Comparison of ENCODE assay signal across 26 cellular contexts in genomic region chr9:27423919-27424710, GRCh38.
DNase-seq lines count a peak whose midpoint lies in the region; FAIRE-seq and TF ChIP-seq lines count a peak whose summit lies in the region.
"Had no signal": no experiment of that assay in that cellular context is flagged by ENCODE, and none has a peak within 500 bp of the region (broad histone marks: within the 10 kb centered on the region; RNA-seq: fewer than 3 reads in every experiment).

No MANE protein-coding gene starts in this region.

- H2AFZ ChIP-seq in neural cell (ENCODE audit: low read depth, low read length) (no peak overlapping the region), GM23248 (no peak overlapping the region)

- peak; percentile 61 for FAIRE-seq in H54 (lab: Jason Lieb, UNC)

- TF ChIP-seq CTCF in AG10803 (conservative IDR thresholded peaks at IDR 0.05; ENCODE audit: low read length): no peak
- no peak for TF ChIP-seq CTCF in neural cell (IDR thresholded peaks at IDR 0.05; ENCODE audit: poor library complexity, severe bottlenecking)

- peak; percentile 14 for DNase-seq in AG10803 (ENCODE audit: low read depth)
- no peak for DNase-seq in H54 (ENCODE audit: insufficient read length, low spot score)
- no peak for DNase-seq in caudate nucleus (lab: John Stamatoyannopoulos, UW)
- DNase-seq in stimulated activated CD8-positive, alpha-beta memory T cell treated with anti-CD3 and anti-CD28 coated beads, Interleukin-4, amount 100 ng/mL, for 48 hours: no peak
- DNase-seq in KBM-7: no peak
- DNase-seq in SW480 (ENCODE audit: low spot score): no peak
- no peak for DNase-seq in GM23248
- DNase-seq: activated CD4-positive, alpha-beta T cell treated with anti-CD3 and anti-CD28 coated beads, Interleukin-2, amount 10 ng/mL, durations not matched to agents 7 days and 5 days; activated CD8-positive, alpha-beta memory T cell treated with anti-CD3 and anti-CD28 coated beads, Interleukin-2, amount 10 ng/mL, durations not matched to agents 7 days and 5 days; activated naive CD4-positive, alpha-beta T cell treated with Interleukin-2 at 50 U/mL for 16 hours; amniotic stem cell; brain microvascular endothelial cell; C1 segment of cervical spinal cord; COR-L47; DMS53; Karpas-422; mesenchymal stem cell; NCI-H146; NCI-H226; NCI-H526 treated with DMSO at 0.1 percent for 48 hours; stimulated activated CD4-positive, alpha-beta T cell treated with anti-CD3 and anti-CD28 coated beads, Interleukin-2, amount 100 ng/mL, for 48 hours; T1000; upper lobe of right lung; WERI-Rb-1 had no signal

- H3K4me2 ChIP-seq in neural cell (ENCODE audit: low read length) (no peak overlapping the region), GM23248 (ENCODE audit: unreplicated experiment) (no peak overlapping the region)

- H3F3A ChIP-seq in neural cell (ENCODE audit: insufficient read depth, low read length, poor library complexity, severe bottlenecking) (no peaks in the 10 kb centered on the region), GM23248 (ENCODE audit: insufficient read depth) (no peaks in the 10 kb centered on the region)

- no peaks in the 10 kb centered on the region for H3K9me2 ChIP-seq in neural cell (ENCODE audit: insufficient read depth, low read length)
- H3K9me2 ChIP-seq in GM23248 (ENCODE audit: insufficient read depth): no peaks in the 10 kb centered on the region

- H3K27ac ChIP-seq in caudate nucleus (ENCODE audit: low read depth, low read length): peak overlapping the region; percentile 24
- H3K27ac ChIP-seq in neural cell (ENCODE audit: low read length): peak overlapping the region; percentile 38
- no peak overlapping the region for H3K27ac ChIP-seq in GM23248
- H3K27ac ChIP-seq: brain microvascular endothelial cell, right atrium auricular region, upper lobe of right lung, WERI-Rb-1 had no signal

- no peak for TF ChIP-seq RAD21 in neural cell (conservative IDR thresholded peaks at IDR 0.05)

- H3K36me3 ChIP-seq in neural cell (ENCODE audit: insufficient read depth, low read length) (no peaks in the 10 kb centered on the region), GM23248 (ENCODE audit: low read depth) (no peaks in the 10 kb centered on the region)
- H3K36me3 ChIP-seq: brain microvascular endothelial cell, right atrium auricular region, upper lobe of right lung, WERI-Rb-1 had no signal

- H3K4me1 ChIP-seq in GM23248 (ENCODE audit: insufficient read depth): 0 out of 2 replicates have a peak, but pooled peaks cover 5% of the 10 kb centered on the region
- H3K4me1 ChIP-seq: right atrium auricular region, upper lobe of right lung had no signal

- H3K4me3 ChIP-seq in AG10803 (ENCODE audit: low read length) (no peak overlapping the region), neural cell (ENCODE audit: low read length) (no peak overlapping the region), GM23248 (no peak overlapping the region)
- H3K4me3 ChIP-seq: right atrium auricular region, upper lobe of right lung had no signal

- 70 to 74% methylated on average over 6 of the region's 6 CpGs for WGBS in GM23248 (ENCODE audit: low coverage in 1 of 2, low lambda C conversion rate in 2 of 2, missing lambda C conversion rate in 2 of 2), 2 experiments

- H3K27me3 ChIP-seq in neural cell (ENCODE audit: insufficient read depth, low read depth, low read length) (no peaks in the 10 kb centered on the region), GM23248 (replicated peaks; ENCODE audit: insufficient read depth) (0 out of 2 replicates have a peak, but pooled peaks cover 2% of the 10 kb centered on the region)
- H3K27me3 ChIP-seq: brain microvascular endothelial cell, right atrium auricular region, upper lobe of right lung had no signal

- in situ Hi-C loops in KBM-7 (cut with MboI; ENCODE audit: low pct_unique_long_range_greater_than_20kb, low sequenced_read_pairs): no loop called here
- in situ Hi-C loops in GM23248 (cut with MboI): no loop called here

- H3K79me2 ChIP-seq in neural cell (replicated peaks; ENCODE audit: insufficient read depth, low read length): no peaks in the 10 kb centered on the region
- H3K79me2 ChIP-seq in GM23248 (ENCODE audit: insufficient read depth): no peaks in the 10 kb centered on the region

- no peak for TF ChIP-seq POLR2A in H54 (IDR thresholded peaks at IDR 0.05; ENCODE audit: low read depth, low read length)

- H3K9me3 ChIP-seq in neural cell (ENCODE audit: low read length): no peaks in the 10 kb centered on the region
- H3K9me3 ChIP-seq in GM23248 (ENCODE audit: low read depth): no peaks in the 10 kb centered on the region
- H3K9me3 ChIP-seq: right atrium auricular region, upper lobe of right lung had no signal

- H3K9ac ChIP-seq in neural cell (ENCODE audit: low read length) (no peak overlapping the region), GM23248 (no peak overlapping the region)

- no peaks in the 10 kb centered on the region for H4K20me1 ChIP-seq in neural cell (ENCODE audit: insufficient read depth)
- no peaks in the 10 kb centered on the region for H4K20me1 ChIP-seq in GM23248 (ENCODE audit: insufficient read depth)

- peak; percentile 87 for TF ChIP-seq EP300 in neural cell (conservative IDR thresholded peaks at IDR 0.05; ENCODE audit: poor library complexity, severe bottlenecking)

TF ChIP-seq in neural cell, 6 proteins besides CTCF, POLR2A, EP300 and RAD21:
- TF ChIP-seq POLR2AphosphoS5 (IDR thresholded peaks at IDR 0.05): peak; percentile 69
- TF ChIP-seq SMC3 (conservative IDR thresholded peaks at IDR 0.05; ENCODE audit: poor library complexity): no peak
- TF ChIP-seq, protein P1, sequence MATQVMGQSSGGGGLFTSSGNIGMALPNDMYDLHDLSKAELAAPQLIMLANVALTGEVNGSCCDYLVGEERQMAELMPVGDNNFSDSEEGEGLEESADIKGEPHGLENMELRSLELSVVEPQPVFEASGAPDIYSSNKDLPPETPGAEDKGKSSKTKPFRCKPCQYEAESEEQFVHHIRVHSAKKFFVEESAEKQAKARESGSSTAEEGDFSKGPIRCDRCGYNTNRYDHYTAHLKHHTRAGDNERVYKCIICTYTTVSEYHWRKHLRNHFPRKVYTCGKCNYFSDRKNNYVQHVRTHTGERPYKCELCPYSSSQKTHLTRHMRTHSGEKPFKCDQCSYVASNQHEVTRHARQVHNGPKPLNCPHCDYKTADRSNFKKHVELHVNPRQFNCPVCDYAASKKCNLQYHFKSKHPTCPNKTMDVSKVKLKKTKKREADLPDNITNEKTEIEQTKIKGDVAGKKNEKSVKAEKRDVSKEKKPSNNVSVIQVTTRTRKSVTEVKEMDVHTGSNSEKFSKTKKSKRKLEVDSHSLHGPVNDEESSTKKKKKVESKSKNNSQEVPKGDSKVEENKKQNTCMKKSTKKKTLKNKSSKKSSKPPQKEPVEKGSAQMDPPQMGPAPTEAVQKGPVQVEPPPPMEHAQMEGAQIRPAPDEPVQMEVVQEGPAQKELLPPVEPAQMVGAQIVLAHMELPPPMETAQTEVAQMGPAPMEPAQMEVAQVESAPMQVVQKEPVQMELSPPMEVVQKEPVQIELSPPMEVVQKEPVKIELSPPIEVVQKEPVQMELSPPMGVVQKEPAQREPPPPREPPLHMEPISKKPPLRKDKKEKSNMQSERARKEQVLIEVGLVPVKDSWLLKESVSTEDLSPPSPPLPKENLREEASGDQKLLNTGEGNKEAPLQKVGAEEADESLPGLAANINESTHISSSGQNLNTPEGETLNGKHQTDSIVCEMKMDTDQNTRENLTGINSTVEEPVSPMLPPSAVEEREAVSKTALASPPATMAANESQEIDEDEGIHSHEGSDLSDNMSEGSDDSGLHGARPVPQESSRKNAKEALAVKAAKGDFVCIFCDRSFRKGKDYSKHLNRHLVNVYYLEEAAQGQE (IDR thresholded peaks at IDR 0.05; ENCODE audit: borderline replicate concordance): no peak
- TF ChIP-seq TAF1 (IDR thresholded peaks at IDR 0.05; ENCODE audit: low read depth): no peak
